Comparison of ENCODE assay signal across 22 cellular contexts in the genomic region with DNA sequence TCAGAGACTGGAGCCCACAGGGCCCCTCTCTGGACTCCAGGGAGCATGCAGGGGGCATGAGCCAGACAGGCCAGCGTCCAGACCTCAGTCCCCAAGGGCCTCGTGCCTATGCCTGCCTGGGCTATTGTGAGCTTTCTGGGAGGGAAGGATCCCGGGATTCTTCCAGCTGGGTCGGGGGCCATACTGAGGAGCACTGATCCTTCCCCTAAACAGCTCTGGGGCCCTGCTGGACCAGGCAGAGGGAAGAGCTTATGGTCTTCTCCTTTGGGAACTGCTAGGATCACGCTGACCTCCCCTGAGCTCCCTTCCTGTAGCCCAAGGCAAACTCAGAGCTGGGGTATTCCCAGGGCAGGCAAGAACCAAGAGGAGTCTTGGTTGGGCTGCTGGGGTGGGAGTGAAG.
DNase-seq lines count a peak whose midpoint lies in the region; FAIRE-seq and TF ChIP-seq lines count a peak whose summit lies in the region.
"Had no signal": no experiment of that assay in that cellular context is flagged by ENCODE, and none has a peak within 500 bp of the region (broad histone marks: within the 10 kb centered on the region; RNA-seq: fewer than 3 reads in every experiment).

No MANE protein-coding gene starts in this region.

- H3K4me3 Mint-ChIP-seq in osteocyte (ENCODE audit: unreplicated experiment): no peak overlapping the region
- H3K4me3 Mint-ChIP-seq: CD4-positive, alpha-beta memory T cell; GM23338; IgD-negative memory B cell had no signal

- H3K9ac ChIP-seq in NT2/D1 (ENCODE audit: insufficient read length, low read depth): peak overlapping the region; percentile 13
- H3K9ac ChIP-seq in kidney (ENCODE audit: low read length in 2 of 2): no peak overlapping the region
- H3K9ac ChIP-seq: BLaER1 had no signal

- H3K36me3 ChIP-seq in NT2/D1 (ENCODE audit: insufficient read depth, insufficient read length, low read length) (no peaks in the 10 kb centered on the region), kidney (ENCODE audit: control insufficient read depth in 1 of 2, insufficient read depth in 2 of 2, low read length in 2 of 2) (peaks cover 0 to 3% of the 10 kb centered on the region in 2 donors)
- H3K36me3 ChIP-seq: HAP-1, SJSA1 had no signal

- H3K27ac Mint-ChIP-seq in osteocyte (ENCODE audit: unreplicated experiment): peak overlapping the region; percentile 41
- H3K27ac Mint-ChIP-seq: GM23338, IgD-negative memory B cell had no signal

- H3K36me3 Mint-ChIP-seq in osteocyte (ENCODE audit: unreplicated experiment): peaks cover 14% of the 10 kb centered on the region

- peaks cover 30% of the 10 kb centered on the region for H3K4me1 Mint-ChIP-seq in osteocyte (ENCODE audit: unreplicated experiment)
- H3K4me1 Mint-ChIP-seq: GM23338 had no signal

- no peak overlapping the region for H3K4me3 ChIP-seq in NT2/D1 (ENCODE audit: insufficient read length, low read depth)
- no peak overlapping the region for H3K4me3 ChIP-seq in kidney (ENCODE audit: low read length in 2 of 2)
- H3K4me3 ChIP-seq: BLaER1, GM23338, HAP-1, SJSA1 had no signal

- H3K9me3 ChIP-seq in NT2/D1 (ENCODE audit: insufficient read depth, low read length) (no peaks in the 10 kb centered on the region), kidney (ENCODE audit: control insufficient read depth in 1 of 2, low read length in 2 of 2) (no peaks in the 10 kb centered on the region)
- H3K9me3 ChIP-seq: BLaER1, HAP-1, SJSA1 had no signal

- intact Hi-C loops in kidney (cut with DNase I): no loop called here

- TF ChIP-seq CTCF in kidney (IDR thresholded peaks at IDR 0.05; ENCODE audit: borderline replicate concordance, extremely low read depth, insufficient read depth): no peak
- TF ChIP-seq CTCF in osteocyte (IDR thresholded peaks at IDR 0.05): no peak

- FAIRE-seq in kidney (lab: Jason Lieb, UNC): no peak
- FAIRE-seq: G401.6, GM12892 had no signal

- no peaks in the 10 kb centered on the region for H3K27me3 ChIP-seq in NT2/D1 (ENCODE audit: insufficient read depth, insufficient read length)
- H3K27me3 ChIP-seq: BLaER1, SJSA1 had no signal

- H3K9me3 Mint-ChIP-seq in osteocyte (ENCODE audit: unreplicated experiment): no peaks in the 10 kb centered on the region
- H3K9me3 Mint-ChIP-seq: CD4-positive, alpha-beta memory T cell; GM23338; IgD-negative memory B cell had no signal

- peaks cover 3% of the 10 kb centered on the region for H3K27me3 Mint-ChIP-seq in osteocyte (ENCODE audit: unreplicated experiment)
- H3K27me3 Mint-ChIP-seq: CD4-positive, alpha-beta memory T cell; IgD-negative memory B cell had no signal

- no peak overlapping the region for H3K27ac ChIP-seq in kidney (ENCODE audit: low read depth in 2 of 2, low read length in 2 of 2)
- H3K27ac ChIP-seq: BLaER1, SJSA1 had no signal

- peaks cover 18% of the 10 kb centered on the region for H3K4me1 ChIP-seq in NT2/D1 (ENCODE audit: insufficient read depth, insufficient read length)
- H3K4me1 ChIP-seq in kidney (ENCODE audit: control insufficient read depth in 1 of 2, insufficient read depth in 1 of 2, low read depth in 1 of 2, low read length in 2 of 2): peaks cover 0 to under 1% of the 10 kb centered on the region in 2 donors
- H3K4me1 ChIP-seq: BLaER1, HAP-1 had no signal

- DNase-seq in EL: peak; percentile 35
- DNase-seq in NT2/D1 (ENCODE audit: low read depth, low spot score): no peak
- DNase-seq in kidney: peak; percentile 63
- DNase-seq in osteocyte (ENCODE audit: extremely low spot score, unreplicated experiment): no peak
- no peak for DNase-seq in NCI-H146 treated with DMSO at 0.1 percent for 48 hours (lab: John Stamatoyannopoulos, UW; ENCODE audit: unreplicated experiment)
- no peak for DNase-seq in dedifferentiated amniotic fluid mesenchymal stem cell (ENCODE audit: extremely low spot score)
- no peak for DNase-seq in NCI-H82 treated with DMSO at 0.1 percent for 48 hours (lab: John Stamatoyannopoulos, UW; ENCODE audit: unreplicated experiment)
- DNase-seq in activated naive CD4-positive, alpha-beta T cell treated with anti-CD3 and anti-CD28 coated beads, Interleukin-2, amount 50 U/mL, for 16 hours: no peak
- DNase-seq: ACHN; CD4-positive, alpha-beta memory T cell; DND-41; MV-4-11; NCI-H187; NCI-H2107; NCI-H69 had no signal

Comparison
In these comparisons a context has a peak if more than half of its experiments do, and no peak if none do; other contexts are left out.
1. DNase-seq: peak in EL (single experiment) and kidney (single experiment); none in NT2/D1 (single experiment), osteocyte (single experiment), NCI-H146 treated with DMSO at 0.1 percent for 48 hours (single experiment), dedifferentiated amniotic fluid mesenchymal stem cell (single experiment), NCI-H82 treated with DMSO at 0.1 percent for 48 hours (single experiment) and activated naive CD4-positive, alpha-beta T cell treated with anti-CD3 and anti-CD28 coated beads, Interleukin-2, amount 50 U/mL, for 16 hours (single experiment).